Comparison of ENCODE assay signal across 17 cellular contexts in genomic region chr3:19046440-19046839, GRCh38.
DNase-seq lines count a peak whose midpoint lies in the region; ATAC-seq and TF ChIP-seq lines count a peak whose summit lies in the region.
"Had no signal": no experiment of that assay in that cellular context is flagged by ENCODE, and none has a peak within 500 bp of the region (broad histone marks: within the 10 kb centered on the region; RNA-seq: fewer than 3 reads in every experiment).

No MANE protein-coding gene starts in this region.

- H3K9me3 Mint-ChIP-seq in endodermal cell: peaks cover 2% of the 10 kb centered on the region
- no peaks in the 10 kb centered on the region for H3K9me3 Mint-ChIP-seq in type B pancreatic cell
- H3K9me3 Mint-ChIP-seq: activated T-cell treated with anti-CD3 and anti-CD28 coated beads, Interleukin-2, amount 50 U/mL, for 4 hours; stimulated activated naive CD8-positive, alpha-beta T cell treated with anti-CD3 and anti-CD28 coated beads, Interleukin-15, Interleukin-2, amounts not matched to agents 100 ng/mL and 50 ng/mL, for 24 hours had no signal

- no peak overlapping the region for H3K4me3 ChIP-seq in NB4 (ENCODE audit: low read depth, low read length)
- H3K4me3 ChIP-seq in endodermal cell (ENCODE audit: low read length): no peak overlapping the region
- H3K4me3 ChIP-seq: adrenal gland, coronary artery, mucosa of descending colon had no signal

- TF ChIP-seq CTCF in NB4 (IDR thresholded peaks at IDR 0.05; ENCODE audit: low read depth, low read length) (no peak), endodermal cell (conservative IDR thresholded peaks at IDR 0.05) (peak; percentile 42), type B pancreatic cell (conservative IDR thresholded peaks at IDR 0.05) (peak; percentile 59)

- H3K27me3 Mint-ChIP-seq in endodermal cell (ENCODE audit: insufficient read depth) (no peaks in the 10 kb centered on the region), type B pancreatic cell (no peaks in the 10 kb centered on the region)
- H3K27me3 Mint-ChIP-seq: stimulated activated naive CD8-positive, alpha-beta T cell treated with anti-CD3 and anti-CD28 coated beads, Interleukin-15, Interleukin-2, amounts not matched to agents 100 ng/mL and 50 ng/mL, for 24 hours had no signal

- H3K4me1 Mint-ChIP-seq in endodermal cell: no peaks in the 10 kb centered on the region
- no peaks in the 10 kb centered on the region for H3K4me1 Mint-ChIP-seq in type B pancreatic cell (ENCODE audit: unreplicated experiment)
- H3K4me1 Mint-ChIP-seq: immature natural killer cell had no signal

- H3K9ac ChIP-seq in endodermal cell (ENCODE audit: extremely low read depth, low read length, poor library complexity, severe bottlenecking): no peak overlapping the region

- 95 to 100% methylated on average over 1 of the region's 1 CpG for WGBS in endodermal cell (ENCODE audit: insufficient coverage in 1 of 2, insufficient read length in 1 of 2), 2 experiments

- no peak for ATAC-seq in sciatic nerve
- ATAC-seq: activated T-cell treated with anti-CD3 and anti-CD28 coated beads, Interleukin-2, amount 50 U/mL, for 4 hours; mucosa of descending colon had no signal

- H3K4me1 ChIP-seq in endodermal cell (ENCODE audit: control insufficient read depth, insufficient read depth, low read length): no peaks in the 10 kb centered on the region
- H3K4me1 ChIP-seq: adrenal gland, BE2C had no signal

- H3K4me3 Mint-ChIP-seq in endodermal cell: no peak overlapping the region
- no peak overlapping the region for H3K4me3 Mint-ChIP-seq in type B pancreatic cell
- H3K4me3 Mint-ChIP-seq: activated T-cell treated with anti-CD3 and anti-CD28 coated beads, Interleukin-2, amount 50 U/mL, for 4 hours; immature natural killer cell; stimulated activated naive CD8-positive, alpha-beta T cell treated with anti-CD3 and anti-CD28 coated beads, Interleukin-15, Interleukin-2, amounts not matched to agents 100 ng/mL and 50 ng/mL, for 24 hours had no signal

- no peaks in the 10 kb centered on the region for H3K9me3 ChIP-seq in endodermal cell (ENCODE audit: control insufficient read depth, low read length)
- H3K9me3 ChIP-seq: adrenal gland, BE2C, mucosa of descending colon had no signal

- H3K27me3 ChIP-seq in endodermal cell (ENCODE audit: control insufficient read depth, insufficient read depth, low read length, poor library complexity, severe bottlenecking): no peaks in the 10 kb centered on the region
- H3K27me3 ChIP-seq: adrenal gland, BE2C had no signal

- H3K27ac Mint-ChIP-seq in endodermal cell (no peak overlapping the region), type B pancreatic cell (no peak overlapping the region)
- H3K27ac Mint-ChIP-seq: immature natural killer cell; stimulated activated naive CD8-positive, alpha-beta T cell treated with anti-CD3 and anti-CD28 coated beads, Interleukin-15, Interleukin-2, amounts not matched to agents 100 ng/mL and 50 ng/mL, for 24 hours had no signal

- H3K36me3 ChIP-seq in endodermal cell (ENCODE audit: control insufficient read depth, insufficient read depth, low read length): no peaks in the 10 kb centered on the region
- H3K36me3 ChIP-seq: adrenal gland, BE2C had no signal

- intact Hi-C loops in sciatic nerve (cut with DNase I): loop anchor here (10.0 kb wide), 1 partner anchor 468 kb away; no protein-coding TSS in a partner anchor

- no peak for TF ChIP-seq POLR2A in NB4 (IDR thresholded peaks at IDR 0.05; ENCODE audit: extremely low read depth, insufficient read length)

- no peaks in the 10 kb centered on the region for H3K36me3 Mint-ChIP-seq in endodermal cell (ENCODE audit: low read depth)
- no peaks in the 10 kb centered on the region for H3K36me3 Mint-ChIP-seq in type B pancreatic cell
- H3K36me3 Mint-ChIP-seq: immature natural killer cell had no signal

- no peak overlapping the region for H3K27ac ChIP-seq in endodermal cell (ENCODE audit: low read depth, low read length)
- H3K27ac ChIP-seq: adrenal gland, coronary artery had no signal

- peak; percentile 4 for DNase-seq in SIG-M5 treated with dmso at 0.1 percent for 504 hours (lab: John Stamatoyannopoulos, UW; ENCODE audit: unreplicated experiment)
- no peak for DNase-seq in SIG-M5 (lab: John Stamatoyannopoulos, UW)
- peak; percentile 1 for DNase-seq in NB4 (ENCODE audit: low read depth)
- no peak for DNase-seq in endodermal cell
- DNase-seq in type B pancreatic cell (ENCODE audit: extremely low spot score, unreplicated experiment): no peak
- no peak for DNase-seq in stimulated activated CD4-positive, alpha-beta T cell treated with anti-CD3 and anti-CD28 coated beads, Interleukin-4, amount 100 ng/mL, for 1 hour
- no peak for DNase-seq in sciatic nerve (ENCODE audit: low spot score)
- DNase-seq in SKM-1 (lab: John Stamatoyannopoulos, UW; ENCODE audit: unreplicated experiment): no peak
- DNase-seq: activated CD4-positive, alpha-beta T cell treated with anti-CD3 and anti-CD28 coated beads for 1 hour; activated T-cell treated with anti-CD3 and anti-CD28 coated beads, Interleukin-2, amount 50 U/mL, for 4 hours; adrenal gland; BE2C; immature natural killer cell; mucosa of descending colon; retina had no signal

Comparison
In these comparisons a context has a peak if more than half of its experiments do, and no peak if none do; other contexts are left out.
1. DNase-seq: peak in SIG-M5 treated with dmso at 0.1 percent for 504 hours (single experiment) and NB4 (single experiment); none in SIG-M5 (single experiment), endodermal cell (single experiment), type B pancreatic cell (single experiment), stimulated activated CD4-positive, alpha-beta T cell treated with anti-CD3 and anti-CD28 coated beads, Interleukin-4, amount 100 ng/mL, for 1 hour (single experiment), sciatic nerve (single experiment) and SKM-1 (single experiment).